Comparison of ENCODE assay signal across 1 cellular context in the genomic region with DNA sequence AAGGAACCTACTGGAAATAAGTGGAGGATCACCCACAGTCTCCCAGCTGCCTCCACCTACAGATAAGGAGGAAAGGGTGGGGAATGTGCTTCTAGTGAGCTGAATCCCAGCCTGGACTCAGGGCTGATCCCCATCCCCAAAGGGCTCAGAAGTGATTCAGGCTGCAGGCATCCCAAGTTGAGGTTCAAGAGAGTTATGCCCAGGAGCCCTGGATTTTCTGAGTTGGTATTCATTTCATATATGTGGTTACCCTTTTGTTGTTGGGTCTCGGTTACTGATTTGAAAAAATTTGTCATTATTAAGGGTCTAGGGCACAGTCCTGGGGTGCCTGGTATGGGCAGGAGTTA.
TF ChIP-seq lines count a peak whose summit lies in the region.

No MANE protein-coding gene starts in this region.

TF ChIP-seq in SK-N-SH, 30 proteins besides CTCF, POLR2A, EP300 and RAD21 (continued from another document):
- no peak for TF ChIP-seq FOXM1 (IDR thresholded peaks at IDR 0.05; ENCODE audit: low read depth)
